Comparison of ENCODE assay signal across 12 cellular contexts in the genomic region with DNA sequence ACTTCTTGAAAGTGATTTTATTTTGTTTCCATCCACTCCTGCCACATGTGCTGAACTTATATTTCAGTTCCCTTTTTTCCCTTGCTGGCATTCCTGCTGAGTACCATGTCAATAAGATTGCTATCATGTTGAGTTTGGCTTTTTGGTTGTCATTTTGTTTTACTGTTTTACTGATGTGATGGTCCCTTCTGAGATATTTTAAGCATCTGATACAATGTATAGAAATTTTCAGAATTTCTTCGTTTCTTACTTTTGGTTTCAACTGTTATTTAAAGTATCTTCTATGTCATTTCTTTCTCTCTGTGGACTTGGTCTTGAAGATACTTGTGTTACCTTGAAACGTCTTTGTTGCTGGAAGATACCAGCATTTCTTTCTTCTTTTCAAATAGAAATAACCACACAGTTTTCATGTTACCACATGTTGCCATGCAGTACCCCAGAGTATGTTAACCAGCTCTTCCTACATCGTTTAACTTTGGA. TPM values are rescaled to one million over a fixed set of nuclear protein-coding genes. Genes with fewer than 3 reads are reported as not detected.
DNase-seq lines count a peak whose midpoint lies in the region; ATAC-seq and TF ChIP-seq lines count a peak whose summit lies in the region.
"Had no signal": no experiment of that assay in that cellular context is flagged by ENCODE, and none has a peak within 500 bp of the region (broad histone marks: within the 10 kb centered on the region; RNA-seq: fewer than 3 reads in every experiment).

No MANE protein-coding gene starts in this region.

- no peak for TF ChIP-seq EP300 in SK-N-SH (IDR thresholded peaks at IDR 0.05; ENCODE audit: borderline replicate concordance in 1 of 2, low read depth in 1 of 2, low read length in 1 of 2)

- TF ChIP-seq RAD21 in SK-N-SH (IDR thresholded peaks at IDR 0.05; ENCODE audit: low read length) = no peak

- H3K4me2 ChIP-seq in SK-N-SH = no peak overlapping the region

- H3K27ac Mint-ChIP-seq in memory B cell = peak overlapping the region; percentile 84

- ATAC-seq in SK-N-SH treated with all-trans-retinoic acid at 6 μM for 48 hours (no peak), GM21576 (IDR thresholded peaks at IDR 0.05; ENCODE audit: unreplicated experiment) (peak; percentile 93), HG03378 (IDR thresholded peaks at IDR 0.05; ENCODE audit: unreplicated experiment) (peak; percentile 91), memory B cell (ENCODE audit: low read depth) (peak; percentile 24)
- ATAC-seq: lower lobe of right lung had no signal

- no peaks in the 10 kb centered on the region for H4K20me1 ChIP-seq in SK-N-SH (ENCODE audit: insufficient read depth)

- TF ChIP-seq CTCF in SK-N-SH (IDR thresholded peaks at IDR 0.05) = no peak

- H3K4me1 Mint-ChIP-seq in memory B cell = peaks cover 23% of the 10 kb centered on the region

- H3K9me2 ChIP-seq in SK-N-SH = no peaks in the 10 kb centered on the region

- H3K9ac ChIP-seq in SK-N-SH = no peak overlapping the region

- no peaks in the 10 kb centered on the region for H3F3A ChIP-seq in SK-N-SH (replicated peaks; ENCODE audit: insufficient read depth)

- H3K27me3 ChIP-seq in SK-N-SH (ENCODE audit: insufficient read depth) = no peaks in the 10 kb centered on the region
- H3K27me3 ChIP-seq: spleen, tibial artery had no signal

- peaks cover 26% of the 10 kb centered on the region for H3K36me3 Mint-ChIP-seq in memory B cell

- no peaks in the 10 kb centered on the region for H3K9me3 ChIP-seq in SK-N-SH
- H3K9me3 ChIP-seq: lower lobe of right lung, tibial artery had no signal

- no peaks in the 10 kb centered on the region for H3K9me3 Mint-ChIP-seq in memory B cell

- no peaks in the 10 kb centered on the region for H3K79me2 ChIP-seq in SK-N-SH (ENCODE audit: insufficient read depth)

- no peaks in the 10 kb centered on the region for H3K4me1 ChIP-seq in SK-N-SH (ENCODE audit: control insufficient read depth in 1 of 2, insufficient read depth in 2 of 2, low read depth in 1 of 2, low read length in 1 of 2)
- H3K4me1 ChIP-seq: esophagus muscularis mucosa, lower lobe of right lung, tibial artery had no signal

- CTCF ChIA-PET in SK-N-SH (lab: Yijun Ruan, JAX) = interaction anchor here (0.6 to 2.4 kb wide), 4 partner anchors 15 to 227 kb away, joined by 3 to 6 read pairs (median 3); no protein-coding TSS in a partner anchor

- no peak overlapping the region for H3K4me3 Mint-ChIP-seq in memory B cell

- DNase-seq in SK-N-SH = no peak
- DNase-seq in memory B cell (ENCODE audit: low spot score in 2 of 2) = no peak
- DNase-seq in NCI-H1436 (lab: John Stamatoyannopoulos, UW) = no peak
- DNase-seq in glomerular visceral epithelial cell (ENCODE audit: extremely low spot score) = no peak
- no peak for DNase-seq in NCI-H446 (lab: John Stamatoyannopoulos, UW)
- DNase-seq: lower lobe of right lung, spleen, tibial artery had no signal

- H3K36me3 ChIP-seq in SK-N-SH (replicated peaks in 1 of 2; ENCODE audit: control insufficient read depth in 1 of 2, insufficient read depth in 2 of 2, low read length in 1 of 2) = no peaks in the 10 kb centered on the region
- H3K36me3 ChIP-seq: esophagus muscularis mucosa, lower lobe of right lung, tibial artery had no signal

- no peak overlapping the region for H3K4me3 ChIP-seq in SK-N-SH (ENCODE audit: low read depth in 2 of 2, low read length in 1 of 2)
- H3K4me3 ChIP-seq: esophagus muscularis mucosa, lower lobe of right lung, spleen, tibial artery had no signal

- H2AFZ ChIP-seq in SK-N-SH (ENCODE audit: low read depth) = peak overlapping the region; percentile 10; the same call in 1 of the 2 replicates

- no peaks in the 10 kb centered on the region for H3K27me3 Mint-ChIP-seq in memory B cell

- POLR2A ChIA-PET in SK-N-SH (lab: Yijun Ruan, JAX) = no interaction called here

- WGBS in SK-N-SH (ENCODE audit: low lambda C conversion rate) = 10% methylated on average over 3 of the region's 3 CpGs

- no peak overlapping the region for H3K27ac ChIP-seq in SK-N-SH (ENCODE audit: low read depth in 2 of 2, low read length in 1 of 2)
- H3K27ac ChIP-seq: esophagus muscularis mucosa, lower lobe of right lung, spleen, tibial artery had no signal

TF ChIP-seq in SK-N-SH, 30 proteins besides CTCF, POLR2A, EP300 and RAD21:
- TF ChIP-seq, protein P1, sequence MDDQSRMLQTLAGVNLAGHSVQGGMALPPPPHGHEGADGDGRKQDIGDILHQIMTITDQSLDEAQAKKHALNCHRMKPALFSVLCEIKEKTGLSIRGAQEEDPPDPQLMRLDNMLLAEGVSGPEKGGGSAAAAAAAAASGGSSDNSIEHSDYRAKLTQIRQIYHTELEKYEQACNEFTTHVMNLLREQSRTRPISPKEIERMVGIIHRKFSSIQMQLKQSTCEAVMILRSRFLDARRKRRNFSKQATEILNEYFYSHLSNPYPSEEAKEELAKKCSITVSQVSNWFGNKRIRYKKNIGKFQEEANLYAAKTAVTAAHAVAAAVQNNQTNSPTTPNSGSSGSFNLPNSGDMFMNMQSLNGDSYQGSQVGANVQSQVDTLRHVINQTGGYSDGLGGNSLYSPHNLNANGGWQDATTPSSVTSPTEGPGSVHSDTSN (IDR thresholded peaks at IDR 0.05) = no peak
- no peak for TF ChIP-seq EZH2phosphoT487 (IDR thresholded peaks at IDR 0.05; ENCODE audit: borderline replicate concordance, low read depth)

TF ChIP-seq in SK-N-SH treated with all-trans-retinoic acid at 6 μM for 48 hours, 23 proteins besides CTCF, POLR2A, EP300 and RAD21:
- TF ChIP-seq ESRRG (CRISPR knock-in tag; IDR thresholded peaks at IDR 0.05) = no peak
- TF ChIP-seq, protein P2, sequence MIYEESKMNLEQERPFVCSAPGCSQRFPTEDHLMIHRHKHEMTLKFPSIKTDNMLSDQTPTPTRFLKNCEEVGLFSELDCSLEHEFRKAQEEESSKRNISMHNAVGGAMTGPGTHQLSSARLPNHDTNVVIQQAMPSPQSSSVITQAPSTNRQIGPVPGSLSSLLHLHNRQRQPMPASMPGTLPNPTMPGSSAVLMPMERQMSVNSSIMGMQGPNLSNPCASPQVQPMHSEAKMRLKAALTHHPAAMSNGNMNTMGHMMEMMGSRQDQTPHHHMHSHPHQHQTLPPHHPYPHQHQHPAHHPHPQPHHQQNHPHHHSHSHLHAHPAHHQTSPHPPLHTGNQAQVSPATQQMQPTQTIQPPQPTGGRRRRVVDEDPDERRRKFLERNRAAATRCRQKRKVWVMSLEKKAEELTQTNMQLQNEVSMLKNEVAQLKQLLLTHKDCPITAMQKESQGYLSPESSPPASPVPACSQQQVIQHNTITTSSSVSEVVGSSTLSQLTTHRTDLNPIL (CRISPR knock-in tag; IDR thresholded peaks at IDR 0.05; ENCODE audit: low read depth) = no peak
- no peak for TF ChIP-seq ZNF565 (CRISPR knock-in tag; conservative IDR thresholded peaks at IDR 0.05; ENCODE audit: low read depth)
- no peak for TF ChIP-seq CSDC2 (CRISPR knock-in tag; IDR thresholded peaks at IDR 0.05)
- no peak for TF ChIP-seq ARNTL (CRISPR knock-in tag; IDR thresholded peaks at IDR 0.05; ENCODE audit: borderline replicate concordance, low read depth)
- no peak for TF ChIP-seq TCF4 (CRISPR knock-in tag; IDR thresholded peaks at IDR 0.05; ENCODE audit: borderline replicate concordance)
- TF ChIP-seq CSRNP3 (CRISPR knock-in tag; IDR thresholded peaks at IDR 0.05) = no peak
- no peak for TF ChIP-seq ZNF70 (CRISPR knock-in tag; IDR thresholded peaks at IDR 0.05)
- TF ChIP-seq ZNF8 (CRISPR knock-in tag; IDR thresholded peaks at IDR 0.05) = no peak
- no peak for TF ChIP-seq OSR1 (CRISPR knock-in tag; IDR thresholded peaks at IDR 0.05)

RNA-seq across cellular contexts. Expression of gene SIDT1, which starts 14.1 kb away (rescaled TPM):
- polyA plus RNA-seq in SK-N-SH (2012; rRNA removed) = 0.02 and 0.03 TPM in 2 replicates
- not detected in 2 replicates for polyA plus RNA-seq in SK-N-SH (2012; cell fraction: cytosol; rRNA removed)
- polyA plus RNA-seq in SK-N-SH (2012; cell fraction: nucleus; rRNA removed) = 0.06 and 0.12 TPM in 2 replicates

RNA-seq across cellular contexts. Expression of gene SPICE1, which starts 31.5 kb away (rescaled TPM):
- polyA plus RNA-seq in SK-N-SH (2012; rRNA removed) = 3.9 and 4.6 TPM in 2 replicates
- polyA plus RNA-seq in SK-N-SH (2012; cell fraction: cytosol; rRNA removed) = 3.7 and 4.6 TPM in 2 replicates
- 3.0 and 10.6 TPM in 2 replicates for polyA plus RNA-seq in SK-N-SH (2012; cell fraction: nucleus; rRNA removed)
